Comparison of ENCODE assay signal across 8 cellular contexts in genomic region chr3:13282986-13283876, GRCh38.
A peak's percentile ranks its signal among the peaks of the same experiment; 100 is the strongest.
DNase-seq lines count a peak whose midpoint lies in the region; TF ChIP-seq lines count a peak whose summit lies in the region.

No MANE protein-coding gene starts in this region.

- H3K27me3 ChIP-seq in Peyer's patch (peaks cover 0 to 17% of the 10 kb centered on the region in 2 donors), endocrine pancreas (ENCODE audit: control insufficient read depth, insufficient read depth, low read length) (no peaks in the 10 kb centered on the region), neuron (ENCODE audit: insufficient read depth, low read length) (peaks cover 56% of the 10 kb centered on the region)

- peak overlapping the region; percentile 30 for H3K9ac ChIP-seq in endocrine pancreas (ENCODE audit: control insufficient read depth, insufficient read depth, low read length)

- no peak overlapping the region for H2AFZ ChIP-seq in neuron (ENCODE audit: low read depth, low read length)

- TF ChIP-seq POLR2A in Peyer's patch (IDR thresholded peaks at IDR 0.05) = no peak

- H3K36me3 ChIP-seq in Peyer's patch (no peaks in the 10 kb centered on the region), endocrine pancreas (ENCODE audit: control insufficient read depth, insufficient read depth, low read length) (no peaks in the 10 kb centered on the region), neuron (ENCODE audit: insufficient read depth, low read length) (no peaks in the 10 kb centered on the region)

- H3K4me1 ChIP-seq in Peyer's patch = peaks cover 0 to 13% (median 7%) of the 10 kb centered on the region in 4 donors
- no peaks in the 10 kb centered on the region for H3K4me1 ChIP-seq in endocrine pancreas (ENCODE audit: control insufficient read depth, insufficient read depth, low read length)
- peaks cover 12% of the 10 kb centered on the region for H3K4me1 ChIP-seq in neuron (ENCODE audit: insufficient read depth, low read length)

- H3K4me3 ChIP-seq in Peyer's patch (peak overlapping the region; percentile 24 to 54 (median 54)), endocrine pancreas (ENCODE audit: control insufficient read depth, insufficient read depth, low read length) (peak overlapping the region; percentile 24), neuron (ENCODE audit: low read length) (peak overlapping the region; percentile 50)

- H3K9me3 ChIP-seq in Peyer's patch (peaks cover 0 to 12% (median 4%) of the 10 kb centered on the region in 4 donors), endocrine pancreas (ENCODE audit: control insufficient read depth, low read length) (no peaks in the 10 kb centered on the region), neuron (ENCODE audit: low read length) (peaks cover 14% of the 10 kb centered on the region)

- no peak overlapping the region for H3K27ac ChIP-seq in Peyer's patch

- peak in 1 of 6 experiments; percentile 9 for TF ChIP-seq CTCF in Peyer's patch (IDR thresholded peaks at IDR 0.05)

- DNase-seq in NCI-H748 (lab: John Stamatoyannopoulos, UW; ENCODE audit: unreplicated experiment) (peak; percentile 73), NCI-H748 treated with DMSO at 0.1 percent for 48 hours (lab: John Stamatoyannopoulos, UW) (no peak), Peyer's patch (peak in 2 of 3 donors; percentile 25 to 41), T-helper 9 cell (no peak), NCI-H226 (no peak), HT-29 (ENCODE audit: low spot score) (no peak)

Comparison
In these comparisons a context has a peak if more than half of its experiments do, and no peak if none do; other contexts are left out.
1. DNase-seq: peak in NCI-H748 (single experiment) and Peyer's patch (2 of 3); none in NCI-H748 treated with DMSO at 0.1 percent for 48 hours (single experiment), T-helper 9 cell (single experiment), NCI-H226 (single experiment) and HT-29 (single experiment).
2. Peak in every context shown above with its lines, with median percentiles within 50 percentile points of each other: H3K4me3 ChIP-seq.